ENCODE assay signal across 26 cellular contexts in the genomic region with DNA sequence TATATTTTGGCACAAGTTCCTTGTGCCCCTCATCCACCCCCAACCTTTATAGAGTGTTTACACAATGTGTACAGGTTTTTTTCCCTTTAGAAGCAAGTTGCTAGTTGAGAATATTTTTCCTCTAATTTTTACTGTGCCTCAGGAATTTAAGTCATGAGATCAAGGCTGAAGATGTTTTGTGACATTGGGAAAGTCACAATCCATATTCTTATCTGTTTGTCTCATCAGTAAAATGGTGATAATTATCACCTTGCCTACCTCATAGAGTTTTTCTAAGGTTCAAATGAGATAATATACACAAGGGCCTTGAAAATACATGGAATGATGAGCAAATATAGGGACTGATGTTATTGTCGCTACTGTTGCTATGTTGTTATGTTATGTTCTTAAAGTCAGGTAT.
"Had no signal": no experiment of that assay in that cellular context is flagged by ENCODE, and none has a peak within 500 bp of the region (broad histone marks: within the 10 kb centered on the region; RNA-seq: fewer than 3 reads in every experiment).

No MANE protein-coding gene starts in this region.

- H3K27me3 ChIP-seq: colonic mucosa, esophagus muscularis mucosa, esophagus squamous epithelium, foreskin keratinocyte, gastrocnemius medialis, gastroesophageal sphincter, heart left ventricle had no signal

- H3K4me3 Mint-ChIP-seq: dendritic cell treated with granulocyte-macrophage colony-stimulating factor and Interleukin-4, amounts not matched to agents 40 ng/mL and 50 ng/mL, for 4 days; effector memory CD8-positive, alpha-beta T cell; endodermal cell had no signal

- H3K9me3 Mint-ChIP-seq: dendritic cell treated with granulocyte-macrophage colony-stimulating factor and Interleukin-4, amounts not matched to agents 40 ng/mL and 50 ng/mL, for 4 days had no signal

- H3K9me3 ChIP-seq: colonic mucosa, esophagus muscularis mucosa, esophagus squamous epithelium, gastrocnemius medialis, gastroesophageal sphincter, heart left ventricle, heart right ventricle had no signal

- ATAC-seq: effector memory CD8-positive, alpha-beta T cell; esophagus mucosa; foreskin keratinocyte; gastrocnemius medialis; gastroesophageal sphincter; heart left ventricle; heart right ventricle had no signal

- H3K27me3 Mint-ChIP-seq: dendritic cell treated with granulocyte-macrophage colony-stimulating factor and Interleukin-4, amounts not matched to agents 40 ng/mL and 50 ng/mL, for 4 days had no signal

- H3K36me3 ChIP-seq: colonic mucosa, esophagus muscularis mucosa, esophagus squamous epithelium, gastrocnemius medialis, gastroesophageal sphincter, heart left ventricle, heart right ventricle had no signal

- H3K27ac Mint-ChIP-seq: dendritic cell treated with granulocyte-macrophage colony-stimulating factor and Interleukin-4, amounts not matched to agents 40 ng/mL and 50 ng/mL, for 4 days; effector memory CD8-positive, alpha-beta T cell; endodermal cell had no signal

- DNase-seq: colonic mucosa; cortex of kidney; dermis blood vessel endothelial cell; dorsolateral prefrontal cortex; effector CD4-positive, alpha-beta T cell; effector CD8-positive, alpha-beta T cell; effector memory CD4-positive, alpha-beta T cell; effector memory CD8-positive, alpha-beta T cell; endodermal cell; erythroblast; esophagus squamous epithelium; foreskin fibroblast; foreskin keratinocyte; foreskin melanocyte; gastrocnemius medialis; glutamatergic neuron; head of caudate nucleus; heart left ventricle; heart right ventricle had no signal

- H3K27ac ChIP-seq: colonic mucosa, coronary artery, dorsolateral prefrontal cortex, epithelial cell of prostate, esophagus muscularis mucosa, esophagus squamous epithelium, foreskin keratinocyte, gastrocnemius medialis, gastroesophageal sphincter, heart left ventricle, heart right ventricle had no signal

- H3K4me3 ChIP-seq: colonic mucosa, coronary artery, dorsolateral prefrontal cortex, esophagus muscularis mucosa, esophagus squamous epithelium, gastrocnemius medialis, gastroesophageal sphincter, heart left ventricle, heart right ventricle had no signal

- H3K4me1 ChIP-seq: colonic mucosa, esophagus squamous epithelium, foreskin keratinocyte, gastrocnemius medialis, gastroesophageal sphincter, heart left ventricle, heart right ventricle had no signal

- FAIRE-seq: endometrium had no signal
